Comparison of ENCODE assay signal across 9 cellular contexts in the genomic region with DNA sequence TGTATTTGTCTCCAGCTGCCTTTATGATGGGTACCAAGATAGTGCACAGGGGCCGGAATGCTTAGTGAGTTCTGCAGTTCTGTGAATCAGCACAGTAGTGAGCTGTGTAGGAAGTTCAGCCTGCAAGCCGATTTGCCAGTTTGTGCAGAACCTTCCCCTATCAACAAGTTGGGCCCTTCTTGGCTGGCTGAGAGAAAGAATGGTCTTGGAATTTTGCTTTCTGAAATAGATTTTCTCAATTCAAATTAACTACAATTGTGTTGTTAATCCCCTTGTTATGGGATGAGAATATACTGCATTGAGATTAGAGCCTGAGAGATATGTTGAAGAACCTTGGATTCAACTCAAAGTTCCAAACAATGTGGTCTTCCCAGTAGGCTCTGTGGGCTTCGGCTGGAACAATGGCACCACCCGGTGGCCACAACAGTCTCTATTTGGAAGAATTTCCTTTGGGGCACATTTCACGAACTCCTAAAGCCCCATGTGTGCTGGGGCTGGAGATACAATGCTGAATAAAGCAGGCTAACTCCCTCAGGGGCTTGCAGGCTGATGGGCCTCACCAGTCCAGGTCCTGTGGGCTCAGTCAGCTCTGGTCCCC. TPM values are rescaled to one million over a fixed set of nuclear protein-coding genes. Genes with fewer than 3 reads are reported as not detected.
DNase-seq lines count a peak whose midpoint lies in the region; ATAC-seq, FAIRE-seq and TF ChIP-seq lines count a peak whose summit lies in the region.
"Had no signal": no experiment of that assay in that cellular context is flagged by ENCODE, and none has a peak within 500 bp of the region (broad histone marks: within the 10 kb centered on the region; RNA-seq: fewer than 3 reads in every experiment).

No MANE protein-coding gene starts in this region.

- intact Hi-C loops in pancreas (cut with DNase I): no loop called here

- FAIRE-seq in pancreas (lab: Jason Lieb, UNC): no peak

- H3K4me1 ChIP-seq in SJCRH30 (no peaks in the 10 kb centered on the region), pancreas (no peaks in the 10 kb centered on the region)

- H3K4me3 ChIP-seq in SJCRH30: no peak overlapping the region
- H3K4me3 ChIP-seq in foreskin fibroblast (ENCODE audit: low read depth in 1 of 2, low read length in 2 of 2): no peak overlapping the region
- no peak overlapping the region for H3K4me3 ChIP-seq in pancreas
- H3K4me3 ChIP-seq: skin epidermis had no signal

- TF ChIP-seq CTCF in LNCAP (IDR thresholded peaks at IDR 0.05): peak; percentile 49
- peak; percentile 48 for TF ChIP-seq CTCF in foreskin fibroblast (IDR thresholded peaks at IDR 0.05; ENCODE audit: low read depth, low read length)
- TF ChIP-seq CTCF in pancreas (IDR thresholded peaks at IDR 0.05): peak in 3 of 4 donors; percentile 17 to 39 (median 37)

- WGBS in pancreas, 2 donors: 29 to 42% methylated on average over 5 of the region's 5 CpGs

- DNase-seq in NCI-H345 (lab: John Stamatoyannopoulos, UW) (peak; percentile 11), NCI-H345 treated with DMSO at 0.1 percent for 48 hours (lab: John Stamatoyannopoulos, UW; ENCODE audit: unreplicated experiment) (no peak), SJCRH30 (peak; percentile 36 to 68), foreskin fibroblast (peak; percentile 29 to 66), pancreas (peak in 3 of 6 donors; percentile 16 to 56 (median 24))

- peak in 3 of 4 donors; percentile 76 to 78 (median 77) for ATAC-seq in pancreas
- ATAC-seq in HG03196 (IDR thresholded peaks at IDR 0.05; ENCODE audit: unreplicated experiment): no peak
- ATAC-seq in HG03039 (IDR thresholded peaks at IDR 0.05; ENCODE audit: unreplicated experiment): no peak

- H3K27me3 ChIP-seq in SJCRH30 (no peaks in the 10 kb centered on the region), pancreas (no peaks in the 10 kb centered on the region)

- H3K9me3 ChIP-seq in SJCRH30 (replicated peaks) (no peaks in the 10 kb centered on the region), pancreas (no peaks in the 10 kb centered on the region)

- no peaks in the 10 kb centered on the region for H3K36me3 ChIP-seq in SJCRH30
- H3K36me3 ChIP-seq in pancreas: no peaks in the 10 kb centered on the region

- no peak overlapping the region for H3K27ac ChIP-seq in SJCRH30
- no peak overlapping the region for H3K27ac ChIP-seq in pancreas
- H3K27ac ChIP-seq: skin epidermis had no signal

RNA-seq across cellular contexts. Expression of gene TRIM42, which starts 59.1 kb away (rescaled TPM):
- not detected in 2 replicates for total RNA-seq in SJCRH30 (2014; rRNA removed; shearing (Covaris generic))
- not detected for total RNA-seq in pancreas
- polyA plus RNA-seq in pancreas: not detected

Comparison
In these comparisons a context has a peak if more than half of its experiments do, and no peak if none do; other contexts are left out.
1. ATAC-seq: peak in pancreas (3 of 4); none in HG03196 (single experiment) and HG03039 (single experiment).
2. Peak in every context shown above with its lines, with median percentiles within 50 percentile points of each other: CTCF ChIP-seq.